30 cellular contexts compared by ENCODE assay signal in the genomic region with DNA sequence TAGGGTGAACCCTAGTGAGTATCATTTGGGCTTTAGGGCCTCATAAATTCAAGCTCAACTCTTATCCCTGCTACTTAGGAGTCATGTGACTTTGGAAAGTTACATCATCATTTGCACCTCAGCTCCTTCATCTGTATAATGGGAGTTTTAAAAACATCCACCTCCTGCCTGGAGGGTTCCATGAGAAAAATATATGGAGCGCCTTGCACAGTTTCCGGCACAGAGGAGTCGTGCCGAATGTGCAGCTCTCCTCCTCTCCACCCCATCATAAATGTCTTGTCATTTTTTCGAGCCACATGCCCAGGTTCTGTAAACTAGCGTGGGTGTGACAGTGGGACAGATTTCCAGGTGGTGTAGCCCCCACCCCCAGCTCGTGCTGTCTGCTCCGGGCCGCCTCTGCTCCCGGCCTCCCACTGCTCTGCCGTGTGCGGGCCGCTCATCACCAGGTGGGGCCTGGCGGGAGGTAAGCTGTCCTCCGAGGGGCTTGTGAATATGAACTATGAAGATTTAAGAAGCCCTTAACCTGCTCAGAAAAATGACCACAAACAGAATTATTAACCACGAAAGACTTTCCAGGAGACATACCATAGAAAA.
A peak's percentile ranks its signal among the peaks of the same experiment; 100 is the strongest.
DNase-seq lines count a peak whose midpoint lies in the region; TF ChIP-seq lines count a peak whose summit lies in the region.
"Had no signal": no experiment of that assay in that cellular context is flagged by ENCODE, and none has a peak within 500 bp of the region (broad histone marks: within the 10 kb centered on the region; RNA-seq: fewer than 3 reads in every experiment).

No MANE protein-coding gene starts in this region.

- POLR2A ChIA-PET in MCF 10A (lab: Yijun Ruan, JAX) = no interaction called here

- no peak overlapping the region for H3K4me3 Mint-ChIP-seq in MCF 10A (ENCODE audit: unreplicated experiment)
- H3K4me3 Mint-ChIP-seq: activated naive CD8-positive, alpha-beta T cell treated with anti-CD3 and anti-CD28 coated beads, Interleukin-2, amount 10 ng/mL, durations not matched to agents 7 days and 5 days; mesothelial cell of epicardium; naive B cell; T-helper 1 cell treated with Interleukin-12 subunit alpha and Interleukin-12 subunit beta and Interleukin-4 antibody, amounts not matched to agents 30 μg/mL and 1 μg/mL, for 36 hours had no signal

- no peaks in the 10 kb centered on the region for H3K9me3 Mint-ChIP-seq in MCF 10A (ENCODE audit: unreplicated experiment)
- H3K9me3 Mint-ChIP-seq: activated naive CD8-positive, alpha-beta T cell treated with anti-CD3 and anti-CD28 coated beads, Interleukin-2, amount 10 ng/mL, durations not matched to agents 7 days and 5 days; mesothelial cell of epicardium; naive B cell; T-helper 1 cell treated with Interleukin-12 subunit alpha and Interleukin-12 subunit beta and Interleukin-4 antibody, amounts not matched to agents 30 μg/mL and 1 μg/mL, for 36 hours had no signal

- peaks cover 44% of the 10 kb centered on the region for H3K27me3 Mint-ChIP-seq in MCF 10A (ENCODE audit: insufficient read depth, unreplicated experiment)
- H3K27me3 Mint-ChIP-seq: activated naive CD8-positive, alpha-beta T cell treated with anti-CD3 and anti-CD28 coated beads, Interleukin-2, amount 10 ng/mL, durations not matched to agents 7 days and 5 days; progenitor cell of endocrine pancreas had no signal

- no peak for TF ChIP-seq POLR2A in breast epithelium (IDR thresholded peaks at IDR 0.05)

- BruUV-seq in MCF 10A (replicated peaks; lab: Mats Ljungman, UMichigan) = no TSS peak

- no peak for TF ChIP-seq CTCF in breast epithelium (IDR thresholded peaks at IDR 0.05)
- TF ChIP-seq CTCF in MCF 10A (IDR thresholded peaks at IDR 0.05; ENCODE audit: unreplicated experiment) = no peak
- TF ChIP-seq CTCF in brain microvascular endothelial cell (IDR thresholded peaks at IDR 0.05; ENCODE audit: low read depth, low read length, missing control alignments) = no peak
- TF ChIP-seq CTCF in hepatocyte (IDR thresholded peaks at IDR 0.05; ENCODE audit: poor library complexity) = no peak

- H2AFZ ChIP-seq in hepatocyte = no peak overlapping the region

- H3K4me1 ChIP-seq in breast epithelium = no peaks in the 10 kb centered on the region
- H3K4me1 ChIP-seq in hepatocyte (ENCODE audit: insufficient read depth) = no peaks in the 10 kb centered on the region
- peaks cover 0 to 18% (median 13%) of the 10 kb centered on the region in 3 donors for H3K4me1 ChIP-seq in skeletal muscle tissue (ENCODE audit: control insufficient read depth in 3 of 3, insufficient read depth in 3 of 3, low read length in 3 of 3)
- H3K4me1 ChIP-seq: left lung had no signal

- WGBS in hepatocyte (ENCODE audit: low lambda C conversion rate, missing lambda C conversion rate) = 96% methylated on average over 16 of the region's 16 CpGs

- H3K27ac Mint-ChIP-seq in MCF 10A (ENCODE audit: low read depth, unreplicated experiment) = no peak overlapping the region
- H3K27ac Mint-ChIP-seq: activated naive CD8-positive, alpha-beta T cell treated with anti-CD3 and anti-CD28 coated beads, Interleukin-2, amount 10 ng/mL, durations not matched to agents 7 days and 5 days; naive B cell; progenitor cell of endocrine pancreas; T-helper 1 cell treated with Interleukin-12 subunit alpha and Interleukin-12 subunit beta and Interleukin-4 antibody, amounts not matched to agents 30 μg/mL and 1 μg/mL, for 36 hours had no signal

- CTCF ChIA-PET in MCF 10A (lab: Yijun Ruan, JAX) = interaction anchor here (0.7 to 1.4 kb wide), 3 partner anchors 18 to 800 kb away, joined by 3 to 4 read pairs (median 3); no protein-coding TSS in a partner anchor

- H3K36me3 Mint-ChIP-seq in MCF 10A (ENCODE audit: insufficient read depth, unreplicated experiment) = no peaks in the 10 kb centered on the region
- H3K36me3 Mint-ChIP-seq: activated naive CD8-positive, alpha-beta T cell treated with anti-CD3 and anti-CD28 coated beads, Interleukin-2, amount 10 ng/mL, durations not matched to agents 7 days and 5 days; naive B cell had no signal

- H3K27me3 ChIP-seq in breast epithelium (no peaks in the 10 kb centered on the region), brain microvascular endothelial cell (replicated peaks) (no peaks in the 10 kb centered on the region), hepatocyte (no peaks in the 10 kb centered on the region), skeletal muscle tissue (ENCODE audit: control insufficient read depth in 3 of 3, insufficient read depth in 3 of 3, low read length in 3 of 3) (no peaks in the 10 kb centered on the region)
- H3K27me3 ChIP-seq: left lung, neutrophil had no signal

- no peak overlapping the region for H3K4me2 ChIP-seq in hepatocyte

- no peak overlapping the region for H3K4me3 ChIP-seq in breast epithelium
- H3K4me3 ChIP-seq in brain microvascular endothelial cell (ENCODE audit: low read depth, low read length) = no peak overlapping the region
- H3K4me3 ChIP-seq in hepatocyte = no peak overlapping the region
- H3K4me3 ChIP-seq in skeletal muscle tissue (ENCODE audit: low read length in 3 of 3) = no peak overlapping the region
- H3K4me3 ChIP-seq: left lung, skin epidermis, thoracic aorta had no signal

- no peaks in the 10 kb centered on the region for H3K9me2 ChIP-seq in hepatocyte (replicated peaks; ENCODE audit: insufficient read depth)

- no peaks in the 10 kb centered on the region for H3K79me2 ChIP-seq in hepatocyte

- intact Hi-C loops in breast epithelium (cut with DNase I; ENCODE audit: low total_unique reads) = loop anchor here (5.0 kb wide), 1 partner anchor 742 kb away; no protein-coding TSS in a partner anchor
- intact Hi-C loops in MCF 10A (cut with micrococcal nuclease) = no loop called here

- in situ Hi-C loops in brain microvascular endothelial cell (cut with HindIII; ENCODE audit: low pct_ligation_motif_present, low sequenced_read_pairs) = no loop called here

- H3K36me3 ChIP-seq in breast epithelium = no peaks in the 10 kb centered on the region
- peaks cover 51% of the 10 kb centered on the region for H3K36me3 ChIP-seq in brain microvascular endothelial cell (replicated peaks)
- H3K36me3 ChIP-seq in hepatocyte (replicated peaks; ENCODE audit: insufficient read depth, low read depth) = no peaks in the 10 kb centered on the region
- H3K36me3 ChIP-seq in skeletal muscle tissue (ENCODE audit: control insufficient read depth in 3 of 3, insufficient read depth in 3 of 3, low read length in 3 of 3) = peaks cover 0 to 9% (median 0%) of the 10 kb centered on the region in 3 donors
- H3K36me3 ChIP-seq: left lung, neutrophil, thoracic aorta had no signal

- H4K20me1 ChIP-seq in hepatocyte (ENCODE audit: insufficient read depth, poor library complexity, severe bottlenecking) = peaks cover 3% of the 10 kb centered on the region

- H3K27ac ChIP-seq in breast epithelium = peak overlapping the region; percentile 59 to 83
- peak overlapping the region; percentile 78 for H3K27ac ChIP-seq in brain microvascular endothelial cell
- H3K27ac ChIP-seq in hepatocyte = peak overlapping the region; percentile 83
- peak overlapping the region; percentile 43 for H3K27ac ChIP-seq in skeletal muscle tissue (ENCODE audit: low read depth, low read length)
- H3K27ac ChIP-seq: left lung, neutrophil had no signal

- H3K4me1 Mint-ChIP-seq in MCF 10A (ENCODE audit: insufficient read depth, unreplicated experiment) = peaks cover 8% of the 10 kb centered on the region
- H3K4me1 Mint-ChIP-seq: activated naive CD8-positive, alpha-beta T cell treated with anti-CD3 and anti-CD28 coated beads, Interleukin-2, amount 10 ng/mL, durations not matched to agents 7 days and 5 days; naive B cell had no signal

- H3K9me3 ChIP-seq in breast epithelium (no peaks in the 10 kb centered on the region), hepatocyte (ENCODE audit: low read depth) (no peaks in the 10 kb centered on the region), skeletal muscle tissue (ENCODE audit: control insufficient read depth in 3 of 3, low read length in 3 of 3) (no peaks in the 10 kb centered on the region)
- H3K9me3 ChIP-seq: left lung, neutrophil, thoracic aorta had no signal

- DNase-seq in breast epithelium (ENCODE audit: low spot score in 2 of 2) (no peak), MCF 10A (ENCODE audit: unreplicated experiment) (no peak), brain microvascular endothelial cell (no peak), hepatocyte (ENCODE audit: low spot score) (no peak), GM19240 (ENCODE audit: insufficient read length, low spot score) (no peak), superior temporal gyrus (ENCODE audit: extremely low spot score) (no peak), LoVo (ENCODE audit: low spot score) (no peak)
- DNase-seq: activated gamma-delta T cell treated with Interleukin-2 at 50 U/mL for 16 hours; activated naive CD8-positive, alpha-beta T cell treated with anti-CD3 and anti-CD28 coated beads, Interleukin-2, amount 10 ng/mL, durations not matched to agents 7 days and 5 days; activated T-cell treated with anti-CD3 and anti-CD28 coated beads, Interleukin-2, amount 50 U/mL, for 48 hours; Calu3; cerebellar nuclear complex; DMS79 treated with DMSO at 0.1 percent for 48 hours; GDM1; Karpas-422; left lung; MV-4-11; naive B cell; NCI-H1436 treated with DMSO at 0.1 percent for 48 hours; NCI-H2107; NCI-H345; NCI-H748 treated with DMSO at 0.1 percent for 48 hours; stimulated activated naive CD4-positive, alpha-beta T cell treated with Interleukin-2 at 50 U/mL for 16 hours had no signal

- no peak overlapping the region for H3K9ac ChIP-seq in skeletal muscle tissue (ENCODE audit: low read depth in 1 of 3, low read length in 3 of 3)
